Comparison of ENCODE assay signal across 7 cellular contexts in the genomic region with DNA sequence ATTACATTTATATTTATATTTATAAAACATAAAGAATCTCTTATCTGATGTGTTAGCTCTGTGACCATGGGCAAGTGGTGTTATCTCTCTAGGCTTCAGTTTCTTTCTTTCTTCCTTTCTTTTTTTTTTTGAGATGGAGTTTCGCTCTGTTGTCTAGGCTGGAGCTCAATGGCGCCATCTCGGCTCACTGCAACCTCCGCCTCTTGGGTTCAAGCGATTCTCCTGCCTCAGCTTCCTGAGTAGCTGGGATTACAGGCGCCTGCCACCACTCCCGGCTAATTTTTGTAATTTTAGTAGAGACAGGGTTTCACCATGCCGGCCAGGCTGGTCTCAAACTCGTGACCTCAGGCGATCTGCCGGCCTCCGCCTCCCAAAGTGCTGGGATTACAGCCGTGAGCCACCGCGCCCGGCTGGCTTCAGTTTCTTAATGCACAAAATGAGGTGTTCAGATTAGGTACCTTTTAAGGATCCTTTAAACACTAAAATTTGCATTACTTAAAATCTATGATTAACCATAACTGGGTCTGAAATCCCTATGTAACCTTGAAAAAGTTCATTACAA.
DNase-seq lines count a peak whose midpoint lies in the region; ATAC-seq, FAIRE-seq and TF ChIP-seq lines count a peak whose summit lies in the region.
"Not testable (repeated sequence)": the region's sequence is repeated elsewhere in the genome, so short reads cannot be mapped to it uniquely, and the experiment has no call there.

No MANE protein-coding gene starts in this region.

- not testable (repeated sequence) for H2AFZ ChIP-seq in H9 (ENCODE audit: low read length)

- H3K36me3 ChIP-seq in endodermal cell (ENCODE audit: control insufficient read depth, insufficient read depth, low read length); left ventricle myocardium inferior; mesendoderm (ENCODE audit: control insufficient read depth, insufficient read depth, low read length): not testable (repeated sequence)

- not testable (repeated sequence) for H4K5ac ChIP-seq in H9 (ENCODE audit: insufficient read length, low read depth, low read length); mesendoderm (ENCODE audit: low read length)

- H3K4me3 ChIP-seq in endodermal cell (ENCODE audit: low read length); left ventricle myocardium inferior; mesendoderm (ENCODE audit: low read length): not testable (repeated sequence)

- not testable (repeated sequence) for H2AK5ac ChIP-seq in H9 (ENCODE audit: insufficient read length, low read length); mesendoderm (ENCODE audit: low read length)

- H3K27me3 ChIP-seq in H9 (ENCODE audit: insufficient read depth, low read length); endodermal cell (ENCODE audit: control insufficient read depth, insufficient read depth, low read length, poor library complexity, severe bottlenecking); left ventricle myocardium inferior (ENCODE audit: low read depth); mesendoderm (ENCODE audit: insufficient read depth, low read length, poor library complexity): not testable (repeated sequence)

- not testable (repeated sequence) for H4K91ac ChIP-seq in H9 (ENCODE audit: insufficient read length, low read depth, low read length)

- not testable (repeated sequence) for H2BK5ac ChIP-seq in H9 (ENCODE audit: insufficient read length, low read length); mesendoderm (ENCODE audit: low read length)

- not testable (repeated sequence) for H3K36me3 Mint-ChIP-seq in H9 (ENCODE audit: insufficient read depth in 1 of 3, low read depth in 3 of 3); WTC11; endodermal cell (ENCODE audit: low read depth)

- H4K20me1 ChIP-seq in H9 (ENCODE audit: control insufficient read depth, insufficient read depth, insufficient read length): not testable (repeated sequence)

- H2BK20ac ChIP-seq in H9 (ENCODE audit: low read depth, low read length, poor library complexity, severe bottlenecking): not testable (repeated sequence)

- not testable (repeated sequence) for H3K4me2 ChIP-seq in H9 (ENCODE audit: insufficient read depth, insufficient read length, low read length); mesendoderm (ENCODE audit: low read length)

- not testable (repeated sequence) for H3K18ac ChIP-seq in H9 (ENCODE audit: insufficient read length, low read depth, low read length)
- H3K18ac ChIP-seq in mesendoderm (ENCODE audit: low read length): peak overlapping the region; percentile 28

- FAIRE-seq in islet of Langerhans (lab: Jason Lieb, UNC): peak; percentile 84

- not testable (repeated sequence) for H3K23me2 ChIP-seq in H9 (ENCODE audit: insufficient read length, low read depth, low read length, poor library complexity, severe bottlenecking)

- H3K56ac ChIP-seq in H9 (ENCODE audit: insufficient read length, low read depth, low read length); mesendoderm (ENCODE audit: low read length): not testable (repeated sequence)

- H3K79me1 ChIP-seq in H9 (ENCODE audit: insufficient read depth, low read depth, low read length, poor library complexity, severe bottlenecking); mesendoderm (ENCODE audit: low read length): not testable (repeated sequence)

- WGBS in H9 (ENCODE audit: extremely low coverage, insufficient read length, low lambda C conversion rate): no CpG with 5 or more reads among the region's 16 CpGs
- WGBS in endodermal cell (ENCODE audit: insufficient coverage in 1 of 2, insufficient read length in 1 of 2), 2 experiments: 91 to 93% methylated on average over 12 to 16 of the region's 16 CpGs
- no CpG with 5 or more reads among the region's 16 CpGs for WGBS in mesendoderm (ENCODE audit: extremely low coverage, insufficient coverage, low lambda C conversion rate)

- not testable (repeated sequence) for H2BK12ac ChIP-seq in H9 (ENCODE audit: insufficient read length, low read depth, low read length)

- H3K4ac ChIP-seq in H9 (ENCODE audit: low read depth, low read length); mesendoderm (ENCODE audit: low read depth, low read length): not testable (repeated sequence)

- H2BK120ac ChIP-seq in H9 (ENCODE audit: low read depth, low read length, poor library complexity, severe bottlenecking); mesendoderm (ENCODE audit: low read depth, low read length): not testable (repeated sequence)

- H3K27ac ChIP-seq in H9 (ENCODE audit: insufficient read length, low read depth, low read length); endodermal cell (ENCODE audit: low read depth, low read length); mesendoderm (ENCODE audit: low read depth, low read length): not testable (repeated sequence)
- H3K27ac ChIP-seq in left ventricle myocardium inferior (replicated peaks): peak overlapping the region; percentile 72

- H3K23ac ChIP-seq in H9 (ENCODE audit: insufficient read length, low read depth, low read length); mesendoderm (ENCODE audit: low read length): not testable (repeated sequence)

- not testable (repeated sequence) for H4K8ac ChIP-seq in H9 (replicated peaks; ENCODE audit: insufficient read length, low read depth, low read length); mesendoderm (ENCODE audit: low read depth, low read length)

- DNase-seq in ELF-1 (ENCODE audit: low read depth, low spot score): peak; percentile 7
- not testable (repeated sequence) for DNase-seq in H9, endodermal cell, left ventricle myocardium inferior, mesendoderm
- DNase-seq in WTC11 (ENCODE audit: low spot score): peak; percentile 40

- CTCF ChIA-PET in WTC11 (lab: Charles Lee): interaction anchor here (0.7 to 1.1 kb wide), 2 partner anchors 10 to 214 kb away, joined by 3 read pairs; no protein-coding TSS in a partner anchor

- not testable (repeated sequence) for H3K9me3 Mint-ChIP-seq in H9, WTC11, endodermal cell

- not testable (repeated sequence) for H3K4me1 ChIP-seq in H9 (ENCODE audit: insufficient read depth, low read length); endodermal cell (ENCODE audit: control insufficient read depth, insufficient read depth, low read length); mesendoderm (ENCODE audit: control insufficient read depth, low read depth, low read length)
- peaks cover 36% of the 10 kb centered on the region for H3K4me1 ChIP-seq in left ventricle myocardium inferior

- not testable (repeated sequence) for H3K4me1 Mint-ChIP-seq in H9, WTC11, endodermal cell

- TF ChIP-seq CTCF in H9 (conservative IDR thresholded peaks at IDR 0.05) (peak; percentile 54), endodermal cell (conservative IDR thresholded peaks at IDR 0.05) (peak; percentile 47)
- TF ChIP-seq CTCF in WTC11 (IDR thresholded peaks at IDR 0.05); left ventricle myocardium inferior (IDR thresholded peaks at IDR 0.05; ENCODE audit: borderline replicate concordance): not testable (repeated sequence)

- H3K9ac ChIP-seq in H9 (ENCODE audit: extremely low read depth, insufficient read length, low read length); endodermal cell (ENCODE audit: extremely low read depth, low read length, poor library complexity, severe bottlenecking); mesendoderm (ENCODE audit: low read length): not testable (repeated sequence)

- H2BK15ac ChIP-seq in H9 (ENCODE audit: low read depth, low read length); mesendoderm (replicated peaks; ENCODE audit: low read depth): not testable (repeated sequence)

- POLR2A ChIA-PET in WTC11 (lab: Charles Lee): not testable (repeated sequence)

- H3T11ph ChIP-seq in H9 (ENCODE audit: low read length): not testable (repeated sequence)

- intact Hi-C loops in left ventricle myocardium inferior (cut with micrococcal nuclease): not testable (repeated sequence)

- H3K4me3 Mint-ChIP-seq in H9, WTC11, endodermal cell: not testable (repeated sequence)

- H3K14ac ChIP-seq in H9 (ENCODE audit: insufficient read depth, low read length): not testable (repeated sequence)

- not testable (repeated sequence) for H3K79me2 ChIP-seq in H9 (ENCODE audit: insufficient read depth, low read length); mesendoderm (ENCODE audit: control insufficient read depth, insufficient read depth, low read length)

- not testable (repeated sequence) for H3K27ac Mint-ChIP-seq in H9, WTC11, endodermal cell

- not testable (repeated sequence) for H3K9me3 ChIP-seq in H9 (ENCODE audit: control insufficient read depth, low read depth, low read length); endodermal cell (ENCODE audit: control insufficient read depth, low read length); left ventricle myocardium inferior (replicated peaks)

- not testable (repeated sequence) for H3K27me3 Mint-ChIP-seq in H9 (ENCODE audit: low read depth); WTC11 (ENCODE audit: low read depth); endodermal cell (ENCODE audit: insufficient read depth)

- not testable (repeated sequence) for ATAC-seq in WTC11
